1 cellular context compared by ENCODE assay signal in the genomic region with DNA sequence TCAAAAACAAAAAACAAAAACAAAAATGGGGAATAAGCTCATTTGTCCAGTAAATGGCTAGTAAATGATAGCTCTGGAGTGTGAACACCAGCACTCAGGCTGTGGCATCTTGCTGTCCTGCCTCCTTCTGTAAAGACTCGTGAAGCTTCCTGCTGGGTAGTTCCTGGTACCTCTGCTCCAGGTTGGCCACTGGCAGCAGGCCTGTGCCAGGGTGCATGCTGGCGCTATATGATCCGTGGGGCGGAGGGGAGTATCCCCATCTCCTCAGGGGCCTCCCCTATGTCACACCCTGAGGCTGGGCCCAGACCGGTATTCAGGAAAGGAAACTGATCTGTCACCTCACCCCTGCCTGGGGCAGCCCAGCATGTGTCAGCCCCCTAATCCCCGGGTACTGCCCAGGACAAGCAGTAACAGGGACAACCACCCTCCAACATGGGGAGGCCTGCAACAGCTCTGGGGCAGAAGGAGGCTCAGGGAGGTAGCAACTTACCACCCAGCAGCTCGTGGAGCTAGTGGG.
A peak's percentile ranks its signal among the peaks of the same experiment; 100 is the strongest.
TF ChIP-seq lines count a peak whose summit lies in the region.

No MANE protein-coding gene starts in this region.

TF ChIP-seq in HEK293, 187 proteins besides CTCF, POLR2A, EP300 and RAD21 (continued from another document):
- TF ChIP-seq, protein P1, sequence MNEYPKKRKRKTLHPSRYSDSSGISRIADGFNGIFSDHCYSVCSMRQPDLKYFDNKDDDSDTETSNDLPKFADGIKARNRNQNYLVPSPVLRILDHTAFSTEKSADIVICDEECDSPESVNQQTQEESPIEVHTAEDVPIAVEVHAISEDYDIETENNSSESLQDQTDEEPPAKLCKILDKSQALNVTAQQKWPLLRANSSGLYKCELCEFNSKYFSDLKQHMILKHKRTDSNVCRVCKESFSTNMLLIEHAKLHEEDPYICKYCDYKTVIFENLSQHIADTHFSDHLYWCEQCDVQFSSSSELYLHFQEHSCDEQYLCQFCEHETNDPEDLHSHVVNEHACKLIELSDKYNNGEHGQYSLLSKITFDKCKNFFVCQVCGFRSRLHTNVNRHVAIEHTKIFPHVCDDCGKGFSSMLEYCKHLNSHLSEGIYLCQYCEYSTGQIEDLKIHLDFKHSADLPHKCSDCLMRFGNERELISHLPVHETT (tag by site-specific recombination; IDR thresholded peaks at IDR 0.05): no peak
- TF ChIP-seq KLF1 (tag by site-specific recombination; IDR thresholded peaks at IDR 0.05) (peak; percentile 56), MYNN (tag by site-specific recombination; IDR thresholded peaks at IDR 0.05; ENCODE audit: borderline replicate concordance) (no peak)
